30 cellular contexts compared by ENCODE assay signal in the genomic region with DNA sequence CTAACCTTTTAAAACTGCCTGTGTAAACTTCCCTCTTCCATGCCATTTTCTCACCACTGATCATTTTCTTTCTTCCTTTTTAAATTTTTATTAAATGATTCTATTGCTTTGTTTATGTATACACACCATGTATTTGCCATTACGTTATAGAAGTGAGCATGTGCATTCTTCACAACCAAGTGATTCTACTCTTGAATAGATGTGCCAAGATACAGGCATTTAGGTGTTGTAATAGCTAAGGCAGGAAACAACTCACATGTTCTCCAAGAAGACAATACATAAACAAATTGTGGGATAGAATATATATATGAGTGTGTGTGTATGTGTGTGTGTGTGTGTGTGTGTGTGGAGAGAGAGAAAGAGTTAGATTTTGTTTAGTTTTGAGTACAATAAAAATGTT.
"Had no signal": no experiment of that assay in that cellular context is flagged by ENCODE, and none has a peak within 500 bp of the region (broad histone marks: within the 10 kb centered on the region; RNA-seq: fewer than 3 reads in every experiment).

No MANE protein-coding gene starts in this region.

- DNase-seq: activated CD4-positive, alpha-beta memory T cell treated with anti-CD3 and anti-CD28 coated beads, Interleukin-2, amount 10 ng/mL, durations not matched to agents 7 days and 5 days; activated CD4-positive, alpha-beta T cell treated with anti-CD3 and anti-CD28 coated beads for 4 hours; activated CD4-positive, alpha-beta T cell treated with anti-CD3 and anti-CD28 coated beads, Interleukin-2, amount 10 ng/mL, durations not matched to agents 7 days and 5 days; activated CD4-positive, alpha-beta T cell treated with anti-CD3 and anti-CD28 coated beads, Interleukin-2, amount 50 U/mL, for 4 hours; activated CD4-positive, CD25-positive, alpha-beta regulatory T cell; activated CD4-positive, CD25-positive, alpha-beta regulatory T cell treated with anti-CD3 and anti-CD28 coated beads, Interleukin-2, amount 50 U/mL, for 72 hours; activated CD8-positive, alpha-beta memory T cell treated with anti-CD3 and anti-CD28 coated beads, Interleukin-2, amount 50 U/mL, for 48 hours; activated effector memory CD4-positive, alpha-beta T cell treated with Interleukin-2 at 50 U/mL for 16 hours; activated gamma-delta T cell treated with Interleukin-2 at 50 U/mL for 16 hours; activated naive CD4-positive, alpha-beta T cell treated with anti-CD3 and anti-CD28 coated beads, Interleukin-2, amount 50 U/mL, for 16 hours; activated naive CD4-positive, alpha-beta T cell treated with Interleukin-2 at 50 U/mL for 16 hours; activated T-cell treated with anti-CD3 and anti-CD28 coated beads for 4 hours; activated T-cell treated with anti-CD3 and anti-CD28 coated beads, Interleukin-2, amount 50 U/mL, for 4 hours; amniotic stem cell; anterior cingulate cortex; brain microvascular endothelial cell; caudate nucleus; effector CD8-positive, alpha-beta T cell; erythroblast; foreskin melanocyte; heart right ventricle; T-helper 1 cell; T-helper 17 cell; T1000 had no signal

- H3K27me3 Mint-ChIP-seq: activated CD4-positive, alpha-beta memory T cell treated with anti-CD3 and anti-CD28 coated beads, Interleukin-2, amount 10 ng/mL, durations not matched to agents 7 days and 5 days; activated CD4-positive, alpha-beta T cell treated with anti-CD3 and anti-CD28 coated beads, Interleukin-2, amount 10 ng/mL, durations not matched to agents 7 days and 5 days; activated naive CD8-positive, alpha-beta T cell; activated T-helper 17 cell treated with anti-CD3 and anti-CD28 coated beads, Interleukin-2, amount 50 U/mL, for 72 hours; T-helper 17 cell had no signal

- H3K4me3 ChIP-seq: colonic mucosa, esophagus muscularis mucosa, gastroesophageal sphincter, heart right ventricle had no signal

- ATAC-seq: activated T-cell treated with anti-CD3 and anti-CD28 coated beads, Interleukin-2, amount 50 U/mL, for 4 hours; activated T-helper 17 cell treated with anti-CD3 and anti-CD28 coated beads, Interleukin-2, amount 50 U/mL, for 72 hours; gastroesophageal sphincter; heart right ventricle; T-helper 17 cell had no signal

- H3K4me1 ChIP-seq: colonic mucosa, gastroesophageal sphincter, heart right ventricle had no signal

- H3K4me3 Mint-ChIP-seq: activated CD4-positive, alpha-beta memory T cell treated with anti-CD3 and anti-CD28 coated beads, Interleukin-2, amount 10 ng/mL, durations not matched to agents 7 days and 5 days; activated CD4-positive, alpha-beta T cell treated with anti-CD3 and anti-CD28 coated beads, Interleukin-2, amount 10 ng/mL, durations not matched to agents 7 days and 5 days; activated naive CD8-positive, alpha-beta T cell; activated T-cell treated with anti-CD3 and anti-CD28 coated beads, Interleukin-2, amount 50 U/mL, for 4 hours; activated T-helper 17 cell treated with anti-CD3 and anti-CD28 coated beads, Interleukin-2, amount 50 U/mL, for 72 hours; T-helper 17 cell; T-helper 2 cell treated with Interferon-gamma antibody and Interleukin-4, amounts not matched to agents 5 μg/mL and 100 μg/mL, for 36 hours had no signal

- H3K27me3 ChIP-seq: brain microvascular endothelial cell, colonic mucosa, esophagus muscularis mucosa, gastroesophageal sphincter, heart right ventricle had no signal

- H3K36me3 Mint-ChIP-seq: activated naive CD8-positive, alpha-beta T cell had no signal

- H3K36me3 ChIP-seq: brain microvascular endothelial cell, colonic mucosa, esophagus muscularis mucosa, gastroesophageal sphincter, heart right ventricle had no signal

- H3K4me1 Mint-ChIP-seq: activated CD4-positive, alpha-beta memory T cell treated with anti-CD3 and anti-CD28 coated beads, Interleukin-2, amount 10 ng/mL, durations not matched to agents 7 days and 5 days; activated CD4-positive, alpha-beta T cell treated with anti-CD3 and anti-CD28 coated beads, Interleukin-2, amount 10 ng/mL, durations not matched to agents 7 days and 5 days; activated T-helper 17 cell treated with anti-CD3 and anti-CD28 coated beads, Interleukin-2, amount 50 U/mL, for 72 hours; T-helper 17 cell had no signal

- H3K27ac Mint-ChIP-seq: activated CD4-positive, alpha-beta memory T cell treated with anti-CD3 and anti-CD28 coated beads, Interleukin-2, amount 10 ng/mL, durations not matched to agents 7 days and 5 days; activated CD4-positive, alpha-beta T cell treated with anti-CD3 and anti-CD28 coated beads, Interleukin-2, amount 10 ng/mL, durations not matched to agents 7 days and 5 days; activated naive CD8-positive, alpha-beta T cell; activated T-helper 17 cell treated with anti-CD3 and anti-CD28 coated beads, Interleukin-2, amount 50 U/mL, for 72 hours; T-helper 17 cell; T-helper 2 cell treated with Interferon-gamma antibody and Interleukin-4, amounts not matched to agents 5 μg/mL and 100 μg/mL, for 36 hours had no signal

- H3K9me3 Mint-ChIP-seq: activated CD4-positive, alpha-beta T cell treated with anti-CD3 and anti-CD28 coated beads, Interleukin-2, amount 10 ng/mL, durations not matched to agents 7 days and 5 days; activated T-cell treated with anti-CD3 and anti-CD28 coated beads, Interleukin-2, amount 50 U/mL, for 4 hours; T-helper 2 cell treated with Interferon-gamma antibody and Interleukin-4, amounts not matched to agents 5 μg/mL and 100 μg/mL, for 36 hours had no signal

- H3K27ac ChIP-seq: brain microvascular endothelial cell, colonic mucosa, esophagus muscularis mucosa, gastroesophageal sphincter, heart right ventricle had no signal

- H3K9me3 ChIP-seq: colonic mucosa, esophagus muscularis mucosa, gastroesophageal sphincter, heart right ventricle had no signal
